8 cellular contexts compared by ENCODE assay signal in genomic region chr2:211620986-211621385, GRCh38.
"Had no signal": no experiment of that assay in that cellular context is flagged by ENCODE, and none has a peak within 500 bp of the region (broad histone marks: within the 10 kb centered on the region; RNA-seq: fewer than 3 reads in every experiment).

No MANE protein-coding gene starts in this region.

- H3K4me3 Mint-ChIP-seq: GM23338, H9, IgD-negative memory B cell had no signal

- H3K27me3 Mint-ChIP-seq: IgD-negative memory B cell had no signal

- H3K4me1 Mint-ChIP-seq: IgD-negative memory B cell had no signal

- DNase-seq: H9, HCEC 1CT, KBM-7 had no signal

- H3K27ac Mint-ChIP-seq: GM23338, H9, IgD-negative memory B cell had no signal

- H3K9me3 Mint-ChIP-seq: GM23338, H9 had no signal

- ATAC-seq: GM23338, HepG2 had no signal

- FAIRE-seq: H1, H54, HepG2 had no signal

- H3K36me3 Mint-ChIP-seq: IgD-negative memory B cell had no signal
